Comparison of ENCODE assay signal across 24 cellular contexts in genomic region chr11:119566299-119566698, GRCh38.
"Had no signal": no experiment of that assay in that cellular context is flagged by ENCODE, and none has a peak within 500 bp of the region (broad histone marks: within the 10 kb centered on the region; RNA-seq: fewer than 3 reads in every experiment).

No MANE protein-coding gene starts in this region.

- DNase-seq: activated CD4-positive, alpha-beta memory T cell treated with anti-CD3 and anti-CD28 coated beads, Interleukin-2, amount 10 ng/mL, durations not matched to agents 7 days and 5 days; activated CD4-positive, alpha-beta T cell treated with anti-CD3 and anti-CD28 coated beads for 36 hours; activated CD4-positive, alpha-beta T cell treated with anti-CD3 and anti-CD28 coated beads, Interleukin-2, amount 50 U/mL, for 1 hour; activated CD8-positive, alpha-beta memory T cell treated with anti-CD3 and anti-CD28 coated beads, Interleukin-2, amount 50 U/mL, for 4 hours; activated naive CD4-positive, alpha-beta T cell treated with anti-CD3 and anti-CD28 coated beads, Interleukin-2, amount 50 U/mL, for 16 hours; activated naive CD8-positive, alpha-beta T cell treated with anti-CD3 and anti-CD28 coated beads, Interleukin-2, amount 10 ng/mL, durations not matched to agents 7 days and 5 days; activated T-cell treated with anti-CD3 and anti-CD28 coated beads, Interleukin-2, amount 50 U/mL, for 1 hour; adrenal gland; anterior cingulate cortex; MG63; MV-4-11; NCI-H1092 treated with DMSO at 0.1 percent for 48 hours; NCI-H1417 treated with DMSO at 0.1 percent for 48 hours; NCI-H1694; NCI-H2029; NCI-H345; NCI-H510A; NCI-H526 treated with DMSO at 0.1 percent for 48 hours; NCI-H82; SJCRH30; SK-N-SH; T-helper 1 cell had no signal

- H3K4me1 ChIP-seq: adrenal gland, breast epithelium had no signal

- H3K9me3 Mint-ChIP-seq: activated CD4-positive, alpha-beta memory T cell treated with anti-CD3 and anti-CD28 coated beads, Interleukin-2, amount 10 ng/mL, durations not matched to agents 7 days and 5 days had no signal

- H3K4me1 Mint-ChIP-seq: activated CD4-positive, alpha-beta memory T cell treated with anti-CD3 and anti-CD28 coated beads, Interleukin-2, amount 10 ng/mL, durations not matched to agents 7 days and 5 days; activated CD4-positive, alpha-beta T cell treated with anti-CD3 and anti-CD28 coated beads for 36 hours; activated naive CD8-positive, alpha-beta T cell treated with anti-CD3 and anti-CD28 coated beads, Interleukin-2, amount 10 ng/mL, durations not matched to agents 7 days and 5 days had no signal

- H3K4me3 Mint-ChIP-seq: activated CD4-positive, alpha-beta memory T cell treated with anti-CD3 and anti-CD28 coated beads, Interleukin-2, amount 10 ng/mL, durations not matched to agents 7 days and 5 days; activated CD4-positive, alpha-beta T cell treated with anti-CD3 and anti-CD28 coated beads for 36 hours; activated naive CD8-positive, alpha-beta T cell treated with anti-CD3 and anti-CD28 coated beads, Interleukin-2, amount 10 ng/mL, durations not matched to agents 7 days and 5 days had no signal

- H3K27ac ChIP-seq: adrenal gland, breast epithelium, SJCRH30, VCaP had no signal

- H3K27me3 ChIP-seq: adrenal gland, breast epithelium, MG63, SJCRH30 had no signal

- H3K9me3 ChIP-seq: adrenal gland, SJCRH30, SK-N-SH had no signal

- H3K4me3 ChIP-seq: adrenal gland, breast epithelium, MG63, SJCRH30 had no signal

- H3K27ac Mint-ChIP-seq: activated CD4-positive, alpha-beta memory T cell treated with anti-CD3 and anti-CD28 coated beads, Interleukin-2, amount 10 ng/mL, durations not matched to agents 7 days and 5 days; activated CD4-positive, alpha-beta T cell treated with anti-CD3 and anti-CD28 coated beads for 36 hours; activated naive CD8-positive, alpha-beta T cell treated with anti-CD3 and anti-CD28 coated beads, Interleukin-2, amount 10 ng/mL, durations not matched to agents 7 days and 5 days had no signal

- ATAC-seq: activated CD4-positive, alpha-beta T cell treated with anti-CD3 and anti-CD28 coated beads for 36 hours had no signal

- H3K36me3 Mint-ChIP-seq: activated naive CD8-positive, alpha-beta T cell treated with anti-CD3 and anti-CD28 coated beads, Interleukin-2, amount 10 ng/mL, durations not matched to agents 7 days and 5 days had no signal

- H3K36me3 ChIP-seq: adrenal gland, breast epithelium, MG63, SJCRH30 had no signal
